Comparison of ENCODE assay signal across 2 cellular contexts in the genomic region with DNA sequence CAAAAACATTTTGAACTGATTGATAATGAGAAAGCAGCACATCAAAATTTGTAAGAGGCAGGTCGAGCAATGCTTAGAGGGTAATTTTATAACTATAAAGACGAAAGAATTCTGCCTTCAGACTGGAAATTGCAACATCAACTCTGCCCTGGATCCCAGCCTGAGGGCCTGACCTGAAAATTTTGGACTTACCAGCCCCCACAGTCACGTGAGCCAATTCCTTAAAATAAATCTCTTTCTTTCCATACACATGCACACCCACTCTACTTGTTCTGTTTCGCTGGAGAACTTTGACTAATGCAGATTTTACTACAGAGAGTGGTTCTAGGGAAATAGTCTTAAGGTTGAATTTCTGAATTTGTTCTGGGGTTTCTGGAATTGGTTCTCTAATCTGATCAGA.
A peak's percentile ranks its signal among the peaks of the same experiment; 100 is the strongest.
TF ChIP-seq lines count a peak whose summit lies in the region.

No MANE protein-coding gene starts in this region.

TF ChIP-seq in liver, 16 proteins besides CTCF, POLR2A, EP300 and RAD21:
- TF ChIP-seq, protein P1, sequence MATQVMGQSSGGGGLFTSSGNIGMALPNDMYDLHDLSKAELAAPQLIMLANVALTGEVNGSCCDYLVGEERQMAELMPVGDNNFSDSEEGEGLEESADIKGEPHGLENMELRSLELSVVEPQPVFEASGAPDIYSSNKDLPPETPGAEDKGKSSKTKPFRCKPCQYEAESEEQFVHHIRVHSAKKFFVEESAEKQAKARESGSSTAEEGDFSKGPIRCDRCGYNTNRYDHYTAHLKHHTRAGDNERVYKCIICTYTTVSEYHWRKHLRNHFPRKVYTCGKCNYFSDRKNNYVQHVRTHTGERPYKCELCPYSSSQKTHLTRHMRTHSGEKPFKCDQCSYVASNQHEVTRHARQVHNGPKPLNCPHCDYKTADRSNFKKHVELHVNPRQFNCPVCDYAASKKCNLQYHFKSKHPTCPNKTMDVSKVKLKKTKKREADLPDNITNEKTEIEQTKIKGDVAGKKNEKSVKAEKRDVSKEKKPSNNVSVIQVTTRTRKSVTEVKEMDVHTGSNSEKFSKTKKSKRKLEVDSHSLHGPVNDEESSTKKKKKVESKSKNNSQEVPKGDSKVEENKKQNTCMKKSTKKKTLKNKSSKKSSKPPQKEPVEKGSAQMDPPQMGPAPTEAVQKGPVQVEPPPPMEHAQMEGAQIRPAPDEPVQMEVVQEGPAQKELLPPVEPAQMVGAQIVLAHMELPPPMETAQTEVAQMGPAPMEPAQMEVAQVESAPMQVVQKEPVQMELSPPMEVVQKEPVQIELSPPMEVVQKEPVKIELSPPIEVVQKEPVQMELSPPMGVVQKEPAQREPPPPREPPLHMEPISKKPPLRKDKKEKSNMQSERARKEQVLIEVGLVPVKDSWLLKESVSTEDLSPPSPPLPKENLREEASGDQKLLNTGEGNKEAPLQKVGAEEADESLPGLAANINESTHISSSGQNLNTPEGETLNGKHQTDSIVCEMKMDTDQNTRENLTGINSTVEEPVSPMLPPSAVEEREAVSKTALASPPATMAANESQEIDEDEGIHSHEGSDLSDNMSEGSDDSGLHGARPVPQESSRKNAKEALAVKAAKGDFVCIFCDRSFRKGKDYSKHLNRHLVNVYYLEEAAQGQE (IDR thresholded peaks at IDR 0.05), result no peak
- peak in 1 of 2 donors; percentile 64 for TF ChIP-seq RXRA (IDR thresholded peaks at IDR 0.05)
- TF ChIP-seq HNF4A (conservative IDR thresholded peaks at IDR 0.05), result peak in 1 of 2 donors; percentile 35
- TF ChIP-seq NR2F2 (IDR thresholded peaks at IDR 0.05), result peak; percentile 68
- TF ChIP-seq, protein P2, sequence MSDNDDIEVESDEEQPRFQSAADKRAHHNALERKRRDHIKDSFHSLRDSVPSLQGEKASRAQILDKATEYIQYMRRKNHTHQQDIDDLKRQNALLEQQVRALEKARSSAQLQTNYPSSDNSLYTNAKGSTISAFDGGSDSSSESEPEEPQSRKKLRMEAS (IDR thresholded peaks at IDR 0.05), result no peak
- TF ChIP-seq GABPA (IDR thresholded peaks at IDR 0.05 in 1 of 2, conservative IDR thresholded peaks at IDR 0.05 in 1 of 2), result no peak
- TF ChIP-seq, protein P3, sequence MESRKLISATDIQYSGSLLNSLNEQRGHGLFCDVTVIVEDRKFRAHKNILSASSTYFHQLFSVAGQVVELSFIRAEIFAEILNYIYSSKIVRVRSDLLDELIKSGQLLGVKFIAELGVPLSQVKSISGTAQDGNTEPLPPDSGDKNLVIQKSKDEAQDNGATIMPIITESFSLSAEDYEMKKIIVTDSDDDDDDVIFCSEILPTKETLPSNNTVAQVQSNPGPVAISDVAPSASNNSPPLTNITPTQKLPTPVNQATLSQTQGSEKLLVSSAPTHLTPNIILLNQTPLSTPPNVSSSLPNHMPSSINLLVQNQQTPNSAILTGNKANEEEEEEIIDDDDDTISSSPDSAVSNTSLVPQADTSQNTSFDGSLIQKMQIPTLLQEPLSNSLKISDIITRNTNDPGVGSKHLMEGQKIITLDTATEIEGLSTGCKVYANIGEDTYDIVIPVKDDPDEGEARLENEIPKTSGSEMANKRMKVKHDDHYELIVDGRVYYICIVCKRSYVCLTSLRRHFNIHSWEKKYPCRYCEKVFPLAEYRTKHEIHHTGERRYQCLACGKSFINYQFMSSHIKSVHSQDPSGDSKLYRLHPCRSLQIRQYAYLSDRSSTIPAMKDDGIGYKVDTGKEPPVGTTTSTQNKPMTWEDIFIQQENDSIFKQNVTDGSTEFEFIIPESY (IDR thresholded peaks at IDR 0.05), result no peak
TF ChIP-seq in liver: peak in this region for 3.

TF ChIP-seq in HepG2, 621 proteins besides CTCF, POLR2A, EP300 and RAD21:
- TF ChIP-seq, protein P4, sequence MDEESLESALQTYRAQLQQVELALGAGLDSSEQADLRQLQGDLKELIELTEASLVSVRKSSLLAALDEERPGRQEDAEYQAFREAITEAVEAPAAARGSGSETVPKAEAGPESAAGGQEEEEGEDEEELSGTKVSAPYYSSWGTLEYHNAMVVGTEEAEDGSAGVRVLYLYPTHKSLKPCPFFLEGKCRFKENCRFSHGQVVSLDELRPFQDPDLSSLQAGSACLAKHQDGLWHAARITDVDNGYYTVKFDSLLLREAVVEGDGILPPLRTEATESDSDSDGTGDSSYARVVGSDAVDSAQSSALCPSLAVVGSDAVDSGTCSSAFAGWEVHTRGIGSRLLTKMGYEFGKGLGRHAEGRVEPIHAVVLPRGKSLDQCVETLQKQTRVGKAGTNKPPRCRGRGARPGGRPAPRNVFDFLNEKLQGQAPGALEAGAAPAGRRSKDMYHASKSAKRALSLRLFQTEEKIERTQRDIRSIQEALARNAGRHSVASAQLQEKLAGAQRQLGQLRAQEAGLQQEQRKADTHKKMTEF (CRISPR knock-in tag; IDR thresholded peaks at IDR 0.05), result no peak
- no peak for TF ChIP-seq SRSF9 (IDR thresholded peaks at IDR 0.05; ENCODE audit: borderline replicate concordance, insufficient read depth, low read depth, low read length, poor library complexity, severe bottlenecking)
